8 cellular contexts compared by ENCODE assay signal in the genomic region with DNA sequence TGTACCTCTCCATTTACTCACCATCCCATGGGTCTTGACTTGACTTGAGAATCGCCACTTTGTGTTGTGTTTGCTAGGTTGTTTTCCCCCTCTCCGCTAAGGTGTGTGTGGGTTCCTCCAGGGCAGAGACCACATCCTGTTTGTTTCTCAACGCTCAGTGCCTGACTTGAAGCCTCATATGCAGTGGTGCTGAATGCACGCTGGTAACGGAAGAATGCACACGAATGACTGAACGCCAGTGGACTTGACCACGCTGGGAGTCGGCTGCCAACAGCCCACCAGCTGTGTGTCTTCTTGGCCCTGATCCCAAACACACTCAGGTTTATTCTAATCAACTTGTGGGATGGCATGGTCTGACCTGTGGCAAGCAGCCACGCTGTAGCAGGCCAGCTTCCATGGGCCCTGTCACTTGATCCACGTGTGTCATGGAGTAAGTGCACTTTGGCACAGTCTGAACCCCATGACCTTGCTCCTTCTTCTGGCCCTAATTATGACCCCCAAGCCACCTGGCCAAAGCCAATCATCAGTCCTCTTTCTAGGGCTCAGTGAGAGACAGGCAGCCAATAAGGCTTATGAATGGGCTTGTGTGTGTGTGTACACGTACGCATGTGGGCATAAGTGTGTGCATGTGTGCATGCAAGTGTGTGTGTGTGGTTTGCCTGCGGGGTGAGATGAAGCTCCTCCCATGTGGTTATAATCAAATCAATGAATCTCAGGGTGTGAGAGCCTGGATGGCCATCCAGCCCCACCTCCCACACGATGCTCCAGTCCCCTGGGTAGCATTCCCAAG. TPM values are rescaled to one million over a fixed set of nuclear protein-coding genes. Genes with fewer than 3 reads are reported as not detected.
DNase-seq lines count a peak whose midpoint lies in the region; ATAC-seq and TF ChIP-seq lines count a peak whose summit lies in the region.

No MANE protein-coding gene starts in this region.

- H3K4me3 ChIP-seq in DND-41 (ENCODE audit: low read depth in 1 of 2, low read length in 2 of 2) (peak overlapping the region in 1 of 2 experiments; percentile 35; a peak in 1 of 4 replicates), trophoblast cell (ENCODE audit: low read depth, low read length) (no peak overlapping the region), MG63 (no peak overlapping the region)

- no peak overlapping the region for H2BK120ac ChIP-seq in trophoblast cell (ENCODE audit: insufficient read depth, low read length, poor library complexity)

- peak overlapping the region; percentile 50 for H3K4me3 Mint-ChIP-seq in activated T-cell treated with anti-CD3 and anti-CD28 coated beads, Interleukin-2, amount 50 U/mL, for 24 hours
- peak overlapping the region; percentile 77 for H3K4me3 Mint-ChIP-seq in memory B cell

- H3K4ac ChIP-seq in trophoblast cell (ENCODE audit: low read depth, low read length), result no peak overlapping the region

- H4K12ac ChIP-seq in trophoblast cell (ENCODE audit: low read depth, low read length), result no peak overlapping the region

- no peak overlapping the region for H3K23ac ChIP-seq in trophoblast cell (ENCODE audit: low read length)

- no peaks in the 10 kb centered on the region for H3K79me1 ChIP-seq in trophoblast cell (ENCODE audit: low read length)

- no peak overlapping the region for H3K14ac ChIP-seq in trophoblast cell (ENCODE audit: low read length)

- no peaks in the 10 kb centered on the region for H3K9me3 Mint-ChIP-seq in activated T-cell treated with anti-CD3 and anti-CD28 coated beads, Interleukin-2, amount 50 U/mL, for 24 hours
- no peaks in the 10 kb centered on the region for H3K9me3 Mint-ChIP-seq in memory B cell

- no peak for TF ChIP-seq CTCF in DND-41 (IDR thresholded peaks at IDR 0.05; ENCODE audit: borderline replicate concordance, extremely low read depth, low read length, poor library complexity, severe bottlenecking)

- no peak overlapping the region for H2BK5ac ChIP-seq in trophoblast cell (ENCODE audit: low read depth, low read length, poor library complexity)

- peaks cover 89% of the 10 kb centered on the region for H3K4me1 Mint-ChIP-seq in activated T-cell treated with anti-CD3 and anti-CD28 coated beads, Interleukin-2, amount 50 U/mL, for 24 hours (ENCODE audit: low read depth)
- peaks cover 52% of the 10 kb centered on the region for H3K4me1 Mint-ChIP-seq in memory B cell

- H3K9me3 ChIP-seq in DND-41 (ENCODE audit: insufficient read depth, low read length, severe bottlenecking) (no peaks in the 10 kb centered on the region), trophoblast cell (ENCODE audit: insufficient read depth, low read depth, low read length) (peaks cover 4% of the 10 kb centered on the region), MG63 (no peaks in the 10 kb centered on the region)

- H4K8ac ChIP-seq in trophoblast cell (ENCODE audit: low read depth, low read length), result no peak overlapping the region

- H3K27me3 Mint-ChIP-seq in activated T-cell treated with anti-CD3 and anti-CD28 coated beads, Interleukin-2, amount 50 U/mL, for 24 hours, result no peaks in the 10 kb centered on the region
- H3K27me3 Mint-ChIP-seq in memory B cell, result no peaks in the 10 kb centered on the region

- ATAC-seq in DND-41 (ENCODE audit: insufficient read depth, low read depth), result peak; percentile 90
- ATAC-seq in GM21423 (IDR thresholded peaks at IDR 0.05; ENCODE audit: unreplicated experiment), result peak; percentile 73
- ATAC-seq in memory B cell (ENCODE audit: low read depth), result peak; percentile 78

- H3K79me2 ChIP-seq in DND-41 (ENCODE audit: insufficient read depth, low read length) (no peaks in the 10 kb centered on the region), trophoblast cell (ENCODE audit: control insufficient read depth, insufficient read depth, low read length, poor library complexity) (no peaks in the 10 kb centered on the region)

- H3K9ac ChIP-seq in DND-41 (ENCODE audit: low read depth, low read length) (peak overlapping the region; percentile 57), trophoblast cell (ENCODE audit: low read length) (no peak overlapping the region)

- no peaks in the 10 kb centered on the region for H3K36me3 ChIP-seq in DND-41 (ENCODE audit: insufficient read depth, low read length)
- H3K36me3 ChIP-seq in trophoblast cell (ENCODE audit: control insufficient read depth in 1 of 2, insufficient read depth in 2 of 2, low read length in 2 of 2), result no peaks in the 10 kb centered on the region
- no peaks in the 10 kb centered on the region for H3K36me3 ChIP-seq in MG63

- no peak overlapping the region for H4K91ac ChIP-seq in trophoblast cell (ENCODE audit: low read depth, low read length)

- H3K4me1 ChIP-seq in DND-41 (ENCODE audit: insufficient read depth, low read length) (peaks cover 79% of the 10 kb centered on the region), trophoblast cell (ENCODE audit: control insufficient read depth in 1 of 2, insufficient read depth in 2 of 2, low read length in 2 of 2) (peaks cover 0 to 5% of the 10 kb centered on the region in 2 experiments)

- peak overlapping the region; percentile 83 for H3K27ac Mint-ChIP-seq in activated T-cell treated with anti-CD3 and anti-CD28 coated beads, Interleukin-2, amount 50 U/mL, for 24 hours
- peak overlapping the region; percentile 79 for H3K27ac Mint-ChIP-seq in memory B cell

- H2AFZ ChIP-seq in DND-41 (ENCODE audit: low read depth, low read length) (peak overlapping the region; percentile 27), trophoblast cell (ENCODE audit: insufficient read depth, low read length, poor library complexity) (no peak overlapping the region)

- no peaks in the 10 kb centered on the region for H3K27me3 ChIP-seq in DND-41 (ENCODE audit: insufficient read depth, low read length, poor library complexity)
- no peaks in the 10 kb centered on the region for H3K27me3 ChIP-seq in trophoblast cell (ENCODE audit: insufficient read depth, low read length)
- H3K27me3 ChIP-seq in MG63, result no peaks in the 10 kb centered on the region

- H3K18ac ChIP-seq in trophoblast cell (ENCODE audit: low read length), result no peak overlapping the region

- WGBS in trophoblast cell (ENCODE audit: extremely low coverage, insufficient coverage, insufficient read length), result no CpG with 5 or more reads among the region's 15 CpGs

- peak; percentile 42; the same call in 1 of the 2 replicates for TF ChIP-seq EP300 in Ishikawa (IDR thresholded peaks at IDR 0.05; ENCODE audit: borderline replicate concordance)

- no peak overlapping the region for H2BK12ac ChIP-seq in trophoblast cell (ENCODE audit: low read length)

- H3K36me3 Mint-ChIP-seq in activated T-cell treated with anti-CD3 and anti-CD28 coated beads, Interleukin-2, amount 50 U/mL, for 24 hours (ENCODE audit: low read depth), result no peaks in the 10 kb centered on the region
- no peaks in the 10 kb centered on the region for H3K36me3 Mint-ChIP-seq in memory B cell

- H3K4me2 ChIP-seq in DND-41 (ENCODE audit: insufficient read depth, low read length) (peak overlapping the region; percentile 50), trophoblast cell (ENCODE audit: low read length) (no peak overlapping the region)

- DNase-seq in DND-41, result peak; percentile 91
- peak; percentile 69 for DNase-seq in activated T-cell treated with anti-CD3 and anti-CD28 coated beads, Interleukin-2, amount 50 U/mL, for 24 hours
- DNase-seq in memory B cell (ENCODE audit: low spot score in 2 of 2), result peak; percentile 35 to 43
- DNase-seq in trophoblast cell, result no peak
- no peak for DNase-seq in MG63
- DNase-seq in NCI-H774 (lab: John Stamatoyannopoulos, UW), result no peak

- no peaks in the 10 kb centered on the region for H4K20me1 ChIP-seq in DND-41 (ENCODE audit: insufficient read depth, low read length)

- peak overlapping the region; percentile 98 for H3K27ac ChIP-seq in DND-41 (ENCODE audit: low read length)
- no peak overlapping the region for H3K27ac ChIP-seq in trophoblast cell (ENCODE audit: low read depth, low read length)

- TF ChIP-seq RAD21 in Ishikawa (IDR thresholded peaks at IDR 0.05; ENCODE audit: low read depth), result no peak; the same call in 1 of the 2 replicates

- no peak overlapping the region for H2AK5ac ChIP-seq in trophoblast cell (ENCODE audit: low read length)

TF ChIP-seq in Ishikawa, 13 proteins besides CTCF, POLR2A, EP300 and RAD21:
- TF ChIP-seq, protein P1, sequence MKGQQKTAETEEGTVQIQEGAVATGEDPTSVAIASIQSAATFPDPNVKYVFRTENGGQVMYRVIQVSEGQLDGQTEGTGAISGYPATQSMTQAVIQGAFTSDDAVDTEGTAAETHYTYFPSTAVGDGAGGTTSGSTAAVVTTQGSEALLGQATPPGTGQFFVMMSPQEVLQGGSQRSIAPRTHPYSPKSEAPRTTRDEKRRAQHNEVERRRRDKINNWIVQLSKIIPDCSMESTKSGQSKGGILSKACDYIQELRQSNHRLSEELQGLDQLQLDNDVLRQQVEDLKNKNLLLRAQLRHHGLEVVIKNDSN (IDR thresholded peaks at IDR 0.05), result no peak
- no peak for TF ChIP-seq CEBPB (IDR thresholded peaks at IDR 0.05)
- TF ChIP-seq TCF12 (IDR thresholded peaks at IDR 0.05; ENCODE audit: low read depth), result 0 out of 2 replicates have a peak, but pooled peaks have one; percentile 39
- TF ChIP-seq TEAD4 (IDR thresholded peaks at IDR 0.05), result peak; percentile 59
- TF ChIP-seq ZBTB7A (IDR thresholded peaks at IDR 0.05; ENCODE audit: low read depth), result no peak
- TF ChIP-seq YY1 (IDR thresholded peaks at IDR 0.05; ENCODE audit: low read depth), result no peak
- peak; percentile 94 for TF ChIP-seq NFIC (IDR thresholded peaks at IDR 0.05)
- no peak for TF ChIP-seq EGR1 (IDR thresholded peaks at IDR 0.05)
- TF ChIP-seq TAF1 (IDR thresholded peaks at IDR 0.05; ENCODE audit: low read depth), result no peak
- TF ChIP-seq CREB1 (IDR thresholded peaks at IDR 0.05; ENCODE audit: low read depth), result no peak
- TF ChIP-seq, protein P2, sequence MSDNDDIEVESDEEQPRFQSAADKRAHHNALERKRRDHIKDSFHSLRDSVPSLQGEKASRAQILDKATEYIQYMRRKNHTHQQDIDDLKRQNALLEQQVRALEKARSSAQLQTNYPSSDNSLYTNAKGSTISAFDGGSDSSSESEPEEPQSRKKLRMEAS (IDR thresholded peaks at IDR 0.05), result peak; percentile 81
TF ChIP-seq in Ishikawa: peak in this region for 4.

RNA-seq across cellular contexts. Expression of a gene that starts 6.3 kb away (rescaled TPM):
- polyA plus RNA-seq in trophoblast cell (2013), result 12.1 and 12.5 TPM in 2 replicates
- total RNA-seq in MG63 (2014; rRNA removed; shearing (Covaris generic); ENCODE audit: low replicate concordance), result 0.53 TPM in 1 of 2 replicates, not detected in the other

Comparison
In these comparisons a context has a peak if more than half of its experiments do, and no peak if none do; other contexts are left out.
1. DNase-seq: peak in DND-41 (single experiment), activated T-cell treated with anti-CD3 and anti-CD28 coated beads, Interleukin-2, amount 50 U/mL, for 24 hours (single experiment) and memory B cell (2 of 2); none in trophoblast cell (0 of 2), MG63 (single experiment) and NCI-H774 (single experiment).
2. Peak in every context shown above with its lines, with median percentiles within 50 percentile points of each other: ATAC-seq.